8 cellular contexts compared by ENCODE assay signal in genomic region chr1:144413404-144414118, GRCh38. TPM values are rescaled to one million over a fixed set of nuclear protein-coding genes. Genes with fewer than 3 reads are reported as not detected.
DNase-seq lines count a peak whose midpoint lies in the region; ATAC-seq and TF ChIP-seq lines count a peak whose summit lies in the region.
"Not testable (repeated sequence)": the region's sequence is repeated elsewhere in the genome, so short reads cannot be mapped to it uniquely, and the experiment has no call there.

No MANE protein-coding gene starts in this region.

- H3K27me3 Mint-ChIP-seq in T-helper 1 cell treated with Interleukin-12 subunit alpha and Interleukin-12 subunit beta and Interleukin-4 antibody, amounts not matched to agents 30 μg/mL and 1 μg/mL, for 36 hours (ENCODE audit: low read depth); activated naive CD8-positive, alpha-beta T cell treated with anti-CD3 and anti-CD28 coated beads, Interleukin-2, amount 10 ng/mL, durations not matched to agents 7 days and 5 days: not testable (repeated sequence)
- H3K27me3 Mint-ChIP-seq in endothelial cell (ENCODE audit: unreplicated experiment) = peaks cover 11% of the 10 kb centered on the region

- H3K4me1 ChIP-seq in DOHH2 (ENCODE audit: control insufficient read depth, low read length); iPS-20b (ENCODE audit: insufficient read depth, low read length); osteoblast (ENCODE audit: insufficient read depth, low read length); thyroid gland: not testable (repeated sequence)

- WGBS in thyroid gland, 2 donors = 0 to 34% methylated on average over 1 to 9 of the region's 26 CpGs

- ATAC-seq in HG03064 (IDR thresholded peaks at IDR 0.05; ENCODE audit: low read depth, unreplicated experiment) = peak; percentile 25
- peak; percentile 13 for ATAC-seq in activated naive CD8-positive, alpha-beta T cell treated with anti-CD3 and anti-CD28 coated beads, Interleukin-2, amount 10 ng/mL, durations not matched to agents 7 days and 5 days (ENCODE audit: low read depth)

- not testable (repeated sequence) for DNase-seq in activated naive CD8-positive, alpha-beta T cell treated with anti-CD3 and anti-CD28 coated beads, Interleukin-2, amount 10 ng/mL, durations not matched to agents 7 days and 5 days; endothelial cell (ENCODE audit: low spot score); osteoblast (ENCODE audit: insufficient read length, low spot score, missing footprints); thyroid gland

- H3K9me2 ChIP-seq in DOHH2 (replicated peaks; ENCODE audit: control insufficient read depth, low read length) = not testable (repeated sequence)

- TF ChIP-seq CTCF in DOHH2 (IDR thresholded peaks at IDR 0.05; ENCODE audit: low read depth, low read length, poor library complexity, severe bottlenecking); endothelial cell (IDR thresholded peaks at IDR 0.05; ENCODE audit: unreplicated experiment); osteoblast (IDR thresholded peaks at IDR 0.05; ENCODE audit: extremely low read depth, low read depth, low read length); thyroid gland (IDR thresholded peaks at IDR 0.05): not testable (repeated sequence)

- H3F3A ChIP-seq in DOHH2 (ENCODE audit: control insufficient read depth, insufficient read depth) = not testable (repeated sequence)

- peak overlapping the region; percentile 70 for H3K4me3 ChIP-seq in DOHH2 (ENCODE audit: low read length)
- H3K4me3 ChIP-seq in iPS-20b (ENCODE audit: low read length) = peak overlapping the region; percentile 63
- H3K4me3 ChIP-seq in osteoblast (ENCODE audit: insufficient read depth, low read length) = peak overlapping the region; percentile 49
- H3K4me3 ChIP-seq in thyroid gland (replicated peaks in 1 of 3) = peak overlapping the region in 1 of 3 donors; percentile 30

- not testable (repeated sequence) for H2AFZ ChIP-seq in osteoblast (ENCODE audit: low read length)

- H3K36me3 Mint-ChIP-seq in T-helper 1 cell treated with Interleukin-12 subunit alpha and Interleukin-12 subunit beta and Interleukin-4 antibody, amounts not matched to agents 30 μg/mL and 1 μg/mL, for 36 hours (ENCODE audit: low read depth); activated naive CD8-positive, alpha-beta T cell treated with anti-CD3 and anti-CD28 coated beads, Interleukin-2, amount 10 ng/mL, durations not matched to agents 7 days and 5 days; endothelial cell (ENCODE audit: low read depth, unreplicated experiment): not testable (repeated sequence)

- H3K36me3 ChIP-seq in DOHH2 (ENCODE audit: control insufficient read depth, low read length); iPS-20b (ENCODE audit: insufficient read depth, low read depth, low read length); osteoblast (ENCODE audit: insufficient read depth, low read length); thyroid gland: not testable (repeated sequence)

- peak overlapping the region; percentile 98 for H3K4me3 Mint-ChIP-seq in T-helper 1 cell treated with Interleukin-12 subunit alpha and Interleukin-12 subunit beta and Interleukin-4 antibody, amounts not matched to agents 30 μg/mL and 1 μg/mL, for 36 hours
- peak overlapping the region; percentile 93 for H3K4me3 Mint-ChIP-seq in activated naive CD8-positive, alpha-beta T cell treated with anti-CD3 and anti-CD28 coated beads, Interleukin-2, amount 10 ng/mL, durations not matched to agents 7 days and 5 days
- H3K4me3 Mint-ChIP-seq in endothelial cell (ENCODE audit: unreplicated experiment) = peak overlapping the region; percentile 94

- not testable (repeated sequence) for H3K9me3 ChIP-seq in DOHH2 (ENCODE audit: control insufficient read depth, insufficient read depth, low read length); iPS-20b (ENCODE audit: insufficient read depth, low read depth, low read length); osteoblast (ENCODE audit: low read depth, low read length); thyroid gland

- not testable (repeated sequence) for H3K9me3 Mint-ChIP-seq in T-helper 1 cell treated with Interleukin-12 subunit alpha and Interleukin-12 subunit beta and Interleukin-4 antibody, amounts not matched to agents 30 μg/mL and 1 μg/mL, for 36 hours; activated naive CD8-positive, alpha-beta T cell treated with anti-CD3 and anti-CD28 coated beads, Interleukin-2, amount 10 ng/mL, durations not matched to agents 7 days and 5 days; endothelial cell (ENCODE audit: unreplicated experiment)

- H3K27ac Mint-ChIP-seq in T-helper 1 cell treated with Interleukin-12 subunit alpha and Interleukin-12 subunit beta and Interleukin-4 antibody, amounts not matched to agents 30 μg/mL and 1 μg/mL, for 36 hours = peak overlapping the region; percentile 98
- peak overlapping the region; percentile 95 for H3K27ac Mint-ChIP-seq in activated naive CD8-positive, alpha-beta T cell treated with anti-CD3 and anti-CD28 coated beads, Interleukin-2, amount 10 ng/mL, durations not matched to agents 7 days and 5 days
- H3K27ac Mint-ChIP-seq in endothelial cell (ENCODE audit: unreplicated experiment) = peak overlapping the region; percentile 97

- peak overlapping the region; percentile 73 for H3K4me2 ChIP-seq in DOHH2 (ENCODE audit: low read length)
- H3K4me2 ChIP-seq in osteoblast (ENCODE audit: insufficient read depth, low read length) = peak overlapping the region; percentile 67

- intact Hi-C loops in thyroid gland (cut with DNase I) = not testable (repeated sequence)

- H3K27me3 ChIP-seq in DOHH2 (ENCODE audit: control insufficient read depth, low read length); iPS-20b (ENCODE audit: insufficient read depth, low read length); osteoblast (ENCODE audit: insufficient read depth, low read length); thyroid gland: not testable (repeated sequence)

- not testable (repeated sequence) for H4K20me1 ChIP-seq in DOHH2 (ENCODE audit: control insufficient read depth, insufficient read depth, low read depth, low read length); osteoblast (ENCODE audit: insufficient read depth, low read length)

- H3K27ac ChIP-seq in DOHH2 (ENCODE audit: low read depth, low read length) (peak overlapping the region; percentile 67), thyroid gland (peak overlapping the region in 2 of 3 donors; percentile 47 to 78)
- not testable (repeated sequence) for H3K27ac ChIP-seq in iPS-20b (ENCODE audit: low read length); osteoblast (ENCODE audit: low read depth, low read length)

- not testable (repeated sequence) for TF ChIP-seq POLR2A in thyroid gland (IDR thresholded peaks at IDR 0.05)

- not testable (repeated sequence) for H3K4me1 Mint-ChIP-seq in T-helper 1 cell treated with Interleukin-12 subunit alpha and Interleukin-12 subunit beta and Interleukin-4 antibody, amounts not matched to agents 30 μg/mL and 1 μg/mL, for 36 hours (ENCODE audit: low read depth); activated naive CD8-positive, alpha-beta T cell treated with anti-CD3 and anti-CD28 coated beads, Interleukin-2, amount 10 ng/mL, durations not matched to agents 7 days and 5 days; endothelial cell (ENCODE audit: unreplicated experiment)

- H3K9ac ChIP-seq in iPS-20b (ENCODE audit: low read depth, low read length) = peak overlapping the region; percentile 59; the same call in 1 of the 2 replicates

- POLR2A ChIA-PET in activated naive CD8-positive, alpha-beta T cell treated with anti-CD3 and anti-CD28 coated beads, Interleukin-2, amount 10 ng/mL, durations not matched to agents 7 days and 5 days (lab: Charles Lee) = not testable (repeated sequence)

- H3K79me2 ChIP-seq in DOHH2 (ENCODE audit: control insufficient read depth, low read length); osteoblast (ENCODE audit: insufficient read depth, low read length): not testable (repeated sequence)

RNA-seq across cellular contexts. Expression of gene PPIAL4E, which starts 40.1 kb away (rescaled TPM):
- under 1 TPM in 1 of 2 experiments, not detected in 1; 1.00 TPM for total RNA-seq in activated naive CD8-positive, alpha-beta T cell treated with anti-CD3 and anti-CD28 coated beads, Interleukin-2, amount 10 ng/mL, durations not matched to agents 7 days and 5 days
- total RNA-seq in endothelial cell (ENCODE audit: unreplicated experiment) = not detected
- total RNA-seq in osteoblast = not detected in 2 replicates
- not detected for total RNA-seq in thyroid gland

RNA-seq across cellular contexts. Expression of gene NBPF15, which starts 47.9 kb away (rescaled TPM):
- 10 to 100 TPM; 50.0 to 52.7 TPM for total RNA-seq in activated naive CD8-positive, alpha-beta T cell treated with anti-CD3 and anti-CD28 coated beads, Interleukin-2, amount 10 ng/mL, durations not matched to agents 7 days and 5 days
- total RNA-seq in endothelial cell (ENCODE audit: unreplicated experiment) = 113 TPM
- total RNA-seq in osteoblast = 36.2 and 79.0 TPM in 2 replicates
- 10 to 100 TPM; 35.8 to 44.1 (median 41.6) TPM for total RNA-seq in thyroid gland
